29 cellular contexts compared by ENCODE assay signal in genomic region chr11:10663365-10663764, GRCh38. TPM values are rescaled to one million over a fixed set of nuclear protein-coding genes. Genes with fewer than 3 reads are reported as not detected.
DNase-seq lines count a peak whose midpoint lies in the region; ATAC-seq and TF ChIP-seq lines count a peak whose summit lies in the region.
"Had no signal": no experiment of that assay in that cellular context is flagged by ENCODE, and none has a peak within 500 bp of the region (broad histone marks: within the 10 kb centered on the region; RNA-seq: fewer than 3 reads in every experiment).

No MANE protein-coding gene starts in this region.

- peak overlapping the region; percentile 59 for H3K4me2 ChIP-seq in BLaER1
- H3K4me2 ChIP-seq: KMS-11, PC-9 had no signal

- H3K9ac ChIP-seq in BLaER1 (no peak overlapping the region), stomach smooth muscle (ENCODE audit: low read length in 2 of 2) (no peak overlapping the region)
- H3K9ac ChIP-seq: KMS-11 had no signal

- H3K4me1 ChIP-seq in BLaER1 (peaks cover 26% of the 10 kb centered on the region), gastroesophageal sphincter (peaks cover 37 to 100% (median 38%) of the 10 kb centered on the region in 3 donors), stomach smooth muscle (ENCODE audit: control insufficient read depth, insufficient read depth, low read length) (peaks cover 77% of the 10 kb centered on the region), right lobe of liver (no peaks in the 10 kb centered on the region)

- no peaks in the 10 kb centered on the region for H4K20me1 ChIP-seq in BLaER1

- H3K4me3 ChIP-seq in BLaER1 (no peak overlapping the region), gastroesophageal sphincter (no peak overlapping the region), stomach smooth muscle (ENCODE audit: low read length in 2 of 2) (no peak overlapping the region), right lobe of liver (no peak overlapping the region)
- H3K4me3 ChIP-seq: cardiac muscle cell, lower lobe of right lung, PC-9, skin epidermis had no signal

- TF ChIP-seq CTCF in gastroesophageal sphincter (IDR thresholded peaks at IDR 0.05): no peak
- no peak for TF ChIP-seq CTCF in right lobe of liver (IDR thresholded peaks at IDR 0.05)

- H3K27me3 ChIP-seq in BLaER1: no peaks in the 10 kb centered on the region
- H3K27me3 ChIP-seq in gastroesophageal sphincter: no peaks in the 10 kb centered on the region
- no peaks in the 10 kb centered on the region for H3K27me3 ChIP-seq in stomach smooth muscle (ENCODE audit: control insufficient read depth in 1 of 2, insufficient read depth in 2 of 2, low read length in 2 of 2)
- no peaks in the 10 kb centered on the region for H3K27me3 ChIP-seq in right lobe of liver
- H3K27me3 ChIP-seq: BE2C, cardiac muscle cell had no signal

- DNase-seq in M059J (ENCODE audit: low read depth) (peak; percentile 50), right lobe of liver (no peak), NCI-H1105 treated with DMSO at 0.1 percent for 48 hours (lab: John Stamatoyannopoulos, UW) (no peak), NCI-H226 (no peak), NCI-H69 (lab: John Stamatoyannopoulos, UW) (no peak)
- DNase-seq: activated CD4-positive, alpha-beta T cell treated with anti-CD3 and anti-CD28 coated beads for 36 hours; activated CD8-positive, alpha-beta T cell treated with anti-CD3 and anti-CD28 coated beads for 36 hours; amygdala; BE2C; erythroblast; head of caudate nucleus; kidney glomerular epithelial cell; lower lobe of right lung; naive thymus-derived CD8-positive, alpha-beta T cell; NCI-H1436; NCI-H2081; NCI-H526; PC-9; SHP77 had no signal

- no peaks in the 10 kb centered on the region for H3K9me3 ChIP-seq in BLaER1
- no peaks in the 10 kb centered on the region for H3K9me3 ChIP-seq in gastroesophageal sphincter
- H3K9me3 ChIP-seq in stomach smooth muscle (ENCODE audit: control insufficient read depth in 2 of 2, low read length in 2 of 2): no peaks in the 10 kb centered on the region
- no peaks in the 10 kb centered on the region for H3K9me3 ChIP-seq in right lobe of liver
- H3K9me3 ChIP-seq: BE2C, lower lobe of right lung had no signal

- no peak for TF ChIP-seq EP300 in gastroesophageal sphincter (IDR thresholded peaks at IDR 0.05)

- no peak for TF ChIP-seq POLR2A in gastroesophageal sphincter (IDR thresholded peaks at IDR 0.05)
- TF ChIP-seq POLR2A in right lobe of liver (IDR thresholded peaks at IDR 0.05): no peak

- no peak for ATAC-seq in gastroesophageal sphincter
- ATAC-seq in right lobe of liver: no peak
- ATAC-seq: activated CD4-positive, alpha-beta T cell treated with anti-CD3 and anti-CD28 coated beads for 36 hours; activated CD8-positive, alpha-beta T cell treated with anti-CD3 and anti-CD28 coated beads for 36 hours; activated naive CD4-positive, alpha-beta T cell treated with anti-CD3 and anti-CD28 coated beads, Interleukin-2, amount 50 U/mL, for 72 hours; lower lobe of right lung; naive thymus-derived CD8-positive, alpha-beta T cell; stimulated activated memory B cell treated with anti-CD40 and anti-IgM and Interleukin-4, amounts not matched to agents 10 μg/mL and 1 μg/mL and 100 μg/mL, for 72 hours had no signal

- H3K27ac ChIP-seq in BLaER1 (no peak overlapping the region), gastroesophageal sphincter (peak overlapping the region; percentile 26 to 93 (median 86)), stomach smooth muscle (ENCODE audit: low read length) (peak overlapping the region; percentile 55), right lobe of liver (no peak overlapping the region)
- H3K27ac ChIP-seq: cardiac muscle cell, HL-60, KMS-11, lower lobe of right lung, PC-9, VCaP had no signal

- intact Hi-C loops in right lobe of liver (cut with DNase I): no loop called here

- H3K36me3 ChIP-seq in BLaER1: no peaks in the 10 kb centered on the region
- H3K36me3 ChIP-seq in gastroesophageal sphincter: no peaks in the 10 kb centered on the region
- peaks cover 0 to 6% of the 10 kb centered on the region in 2 donors for H3K36me3 ChIP-seq in stomach smooth muscle (ENCODE audit: control insufficient read depth in 2 of 2, insufficient read depth in 2 of 2, low read length in 2 of 2)
- H3K36me3 ChIP-seq in right lobe of liver: no peaks in the 10 kb centered on the region
- H3K36me3 ChIP-seq: BE2C, cardiac muscle cell, lower lobe of right lung had no signal

RNA-seq across cellular contexts. Expression of gene IRAG1, which starts 30.2 kb away (rescaled TPM):
- 18.4 and 27.5 TPM in 2 replicates for total RNA-seq in M059J (2014; rRNA removed; shearing (Covaris generic))
- 100 to 1,000 TPM; 156 to 408 (median 278) TPM for total RNA-seq in gastroesophageal sphincter
- total RNA-seq in right lobe of liver: 1 to 10 TPM; 1.2 to 2.3 (median 1.4) TPM
- total RNA-seq: activated CD4-positive, alpha-beta T cell treated with anti-CD3 and anti-CD28 coated beads for 36 hours; activated CD8-positive, alpha-beta T cell treated with anti-CD3 and anti-CD28 coated beads for 36 hours; activated naive CD4-positive, alpha-beta T cell treated with anti-CD3 and anti-CD28 coated beads, Interleukin-2, amount 50 U/mL, for 72 hours; naive thymus-derived CD8-positive, alpha-beta T cell had no signal

Comparison
In these comparisons a context has a peak if more than half of its experiments do, and no peak if none do; other contexts are left out.
1. H3K27ac ChIP-seq: peak in gastroesophageal sphincter (4 of 4) and stomach smooth muscle (single experiment); none in BLaER1 (single experiment) and right lobe of liver (0 of 3).